ENCODE assay signal across 1 cellular context in the genomic region with DNA sequence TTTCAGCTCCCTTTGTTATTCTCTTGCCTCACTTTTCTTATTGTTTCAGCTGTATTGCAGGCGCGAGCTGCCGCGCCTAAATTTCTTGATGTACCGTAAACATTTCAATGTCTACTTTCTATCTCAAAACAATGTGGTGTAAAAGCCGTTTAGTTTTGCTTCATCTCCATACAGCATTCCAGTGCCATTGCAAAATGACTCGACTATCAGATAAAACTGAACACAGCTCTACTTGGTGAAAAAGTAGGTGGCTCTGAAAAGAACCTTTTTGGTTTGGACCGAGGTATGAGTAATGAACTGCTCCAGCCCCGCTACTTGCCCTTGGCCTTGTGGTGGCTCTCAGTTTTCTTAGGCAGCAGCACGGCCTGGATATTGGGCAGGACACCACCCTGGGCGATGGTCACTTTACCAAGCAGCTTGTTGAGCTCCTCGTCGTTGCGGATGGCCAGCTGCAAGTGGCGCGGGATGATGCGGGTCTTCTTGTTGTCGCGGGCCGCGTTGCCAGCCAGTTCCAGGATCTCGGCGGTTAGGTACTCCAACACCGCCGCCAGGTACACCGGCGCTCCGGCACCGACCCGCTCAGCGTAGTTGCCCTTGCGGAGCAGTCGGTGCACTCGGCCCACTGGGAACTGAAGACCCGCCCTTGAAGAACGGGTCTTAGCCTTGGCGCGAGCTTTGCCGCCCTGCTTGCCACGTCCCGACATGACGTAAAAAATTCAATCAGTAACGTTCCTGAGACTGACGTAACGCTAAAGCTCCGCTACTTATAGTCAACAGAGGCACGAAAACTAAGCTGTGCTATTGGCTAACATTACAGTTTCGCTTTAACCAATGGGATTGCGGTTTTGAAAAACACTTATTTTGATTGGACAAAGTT.
A peak's percentile ranks its signal among the peaks of the same experiment; 100 is the strongest.
TF ChIP-seq lines count a peak whose summit lies in the region.

No MANE protein-coding gene starts in this region.

TF ChIP-seq in K562, 482 proteins besides CTCF, POLR2A, EP300 and RAD21 (continued from another document and continues in another):
- TF ChIP-seq PHF8 (IDR thresholded peaks at IDR 0.05; ENCODE audit: borderline replicate concordance, low read length) (peak; percentile 63; the same call in 1 of the 2 replicates), IFI16 (CRISPR knock-in tag; IDR thresholded peaks at IDR 0.05) (0 out of 2 replicates have a peak, but pooled peaks have one; percentile 5), ZNF124 (CRISPR knock-in tag; IDR thresholded peaks at IDR 0.05) (no peak), CC2D1A (IDR thresholded peaks at IDR 0.05) (peak; percentile 95), U2AF2 (optimal IDR thresholded peaks at IDR 0.05; ENCODE audit: low read depth, low read length) (no peak), CHCHD3 (CRISPR knock-in tag; IDR thresholded peaks at IDR 0.05) (no peak), SETDB1 (IDR thresholded peaks at IDR 0.05; ENCODE audit: low read length) (no peak), PRMT5 (CRISPR knock-in tag; IDR thresholded peaks at IDR 0.05) (no peak), SNRNP70 (optimal IDR thresholded peaks at IDR 0.05; ENCODE audit: low read depth, low read length) (peak; percentile 76), ZEB2 (IDR thresholded peaks at IDR 0.05) (no peak; the same call in 1 of the 2 replicates), ADNP (tag; IDR thresholded peaks at IDR 0.05) (no peak), SMAD2 (IDR thresholded peaks at IDR 0.05; ENCODE audit: low read depth, low read length) (no peak), TCF7 (IDR thresholded peaks at IDR 0.05; ENCODE audit: borderline replicate concordance) (no peak), ZNF785 (CRISPR knock-in tag; IDR thresholded peaks at IDR 0.05) (no peak), GABPA (tag; conservative IDR thresholded peaks at IDR 0.05; ENCODE audit: low read depth) (peak; percentile 49), KLF13 (tag; IDR thresholded peaks at IDR 0.05; ENCODE audit: borderline replicate concordance, low read depth) (no peak; the same call in 1 of the 2 replicates), TAL1 (IDR thresholded peaks at IDR 0.05) (no peak), ARHGAP35 (IDR thresholded peaks at IDR 0.05; ENCODE audit: partially characterized antibody) (no peak), ZFP1 (CRISPR knock-in tag; IDR thresholded peaks at IDR 0.05) (peak; percentile 76; the same call in 1 of the 2 replicates), MYBL2 (IDR thresholded peaks at IDR 0.05; ENCODE audit: low read depth) (peak; percentile 96), MYBL2 (CRISPR knock-in tag; IDR thresholded peaks at IDR 0.05; ENCODE audit: borderline replicate concordance) (no peak), PHB2 (IDR thresholded peaks at IDR 0.05; ENCODE audit: low read depth) (no peak), TSC22D4 (tag; IDR thresholded peaks at IDR 0.05) (no peak), TFAM (CRISPR knock-in tag; conservative IDR thresholded peaks at IDR 0.05) (no peak), PTRF (tag; IDR thresholded peaks at IDR 0.05) (no peak), FOXJ2 (tag; IDR thresholded peaks at IDR 0.05) (peak; percentile 81; the same call in 1 of the 2 replicates), JUN (IDR thresholded peaks at IDR 0.05; ENCODE audit: borderline replicate concordance, low read depth, low read length) (peak; percentile 74; the same call in 1 of the 2 replicates), JUN (CRISPR knock-in tag; IDR thresholded peaks at IDR 0.05; ENCODE audit: borderline replicate concordance) (peak; percentile 90), PHF20 (IDR thresholded peaks at IDR 0.05; ENCODE audit: partially characterized antibody) (no peak), FIP1L1 (IDR thresholded peaks at IDR 0.05; ENCODE audit: low read depth, low read length, poor library complexity, severe bottlenecking) (peak; percentile 69), STAG1 (CRISPR knock-in tag; IDR thresholded peaks at IDR 0.05; ENCODE audit: borderline replicate concordance) (no peak), U2AF1 (optimal IDR thresholded peaks at IDR 0.05; ENCODE audit: low read depth, low read length) (peak; percentile 20), TGIF2 (CRISPR knock-in tag; IDR thresholded peaks at IDR 0.05) (no peak), RBM22 (IDR thresholded peaks at IDR 0.05; ENCODE audit: low read depth, low read length, poor library complexity, severe bottlenecking) (peak; percentile 93)
- TF ChIP-seq, protein P1, sequence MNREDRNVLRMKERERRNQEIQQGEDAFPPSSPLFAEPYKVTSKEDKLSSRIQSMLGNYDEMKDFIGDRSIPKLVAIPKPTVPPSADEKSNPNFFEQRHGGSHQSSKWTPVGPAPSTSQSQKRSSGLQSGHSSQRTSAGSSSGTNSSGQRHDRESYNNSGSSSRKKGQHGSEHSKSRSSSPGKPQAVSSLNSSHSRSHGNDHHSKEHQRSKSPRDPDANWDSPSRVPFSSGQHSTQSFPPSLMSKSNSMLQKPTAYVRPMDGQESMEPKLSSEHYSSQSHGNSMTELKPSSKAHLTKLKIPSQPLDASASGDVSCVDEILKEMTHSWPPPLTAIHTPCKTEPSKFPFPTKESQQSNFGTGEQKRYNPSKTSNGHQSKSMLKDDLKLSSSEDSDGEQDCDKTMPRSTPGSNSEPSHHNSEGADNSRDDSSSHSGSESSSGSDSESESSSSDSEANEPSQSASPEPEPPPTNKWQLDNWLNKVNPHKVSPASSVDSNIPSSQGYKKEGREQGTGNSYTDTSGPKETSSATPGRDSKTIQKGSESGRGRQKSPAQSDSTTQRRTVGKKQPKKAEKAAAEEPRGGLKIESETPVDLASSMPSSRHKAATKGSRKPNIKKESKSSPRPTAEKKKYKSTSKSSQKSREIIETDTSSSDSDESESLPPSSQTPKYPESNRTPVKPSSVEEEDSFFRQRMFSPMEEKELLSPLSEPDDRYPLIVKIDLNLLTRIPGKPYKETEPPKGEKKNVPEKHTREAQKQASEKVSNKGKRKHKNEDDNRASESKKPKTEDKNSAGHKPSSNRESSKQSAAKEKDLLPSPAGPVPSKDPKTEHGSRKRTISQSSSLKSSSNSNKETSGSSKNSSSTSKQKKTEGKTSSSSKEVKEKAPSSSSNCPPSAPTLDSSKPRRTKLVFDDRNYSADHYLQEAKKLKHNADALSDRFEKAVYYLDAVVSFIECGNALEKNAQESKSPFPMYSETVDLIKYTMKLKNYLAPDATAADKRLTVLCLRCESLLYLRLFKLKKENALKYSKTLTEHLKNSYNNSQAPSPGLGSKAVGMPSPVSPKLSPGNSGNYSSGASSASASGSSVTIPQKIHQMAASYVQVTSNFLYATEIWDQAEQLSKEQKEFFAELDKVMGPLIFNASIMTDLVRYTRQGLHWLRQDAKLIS (CRISPR knock-in tag; IDR thresholded peaks at IDR 0.05) = peak; percentile 89
- TF ChIP-seq, protein P2, sequence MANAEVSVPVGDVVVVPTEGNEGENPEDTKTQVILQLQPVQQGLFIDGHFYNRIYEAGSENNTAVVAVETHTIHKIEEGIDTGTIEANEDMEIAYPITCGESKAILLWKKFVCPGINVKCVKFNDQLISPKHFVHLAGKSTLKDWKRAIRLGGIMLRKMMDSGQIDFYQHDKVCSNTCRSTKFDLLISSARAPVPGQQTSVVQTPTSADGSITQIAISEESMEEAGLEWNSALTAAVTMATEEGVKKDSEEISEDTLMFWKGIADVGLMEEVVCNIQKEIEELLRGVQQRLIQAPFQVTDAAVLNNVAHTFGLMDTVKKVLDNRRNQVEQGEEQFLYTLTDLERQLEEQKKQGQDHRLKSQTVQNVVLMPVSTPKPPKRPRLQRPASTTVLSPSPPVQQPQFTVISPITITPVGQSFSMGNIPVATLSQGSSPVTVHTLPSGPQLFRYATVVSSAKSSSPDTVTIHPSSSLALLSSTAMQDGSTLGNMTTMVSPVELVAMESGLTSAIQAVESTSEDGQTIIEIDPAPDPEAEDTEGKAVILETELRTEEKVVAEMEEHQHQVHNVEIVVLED (CRISPR knock-in tag; IDR thresholded peaks at IDR 0.05) = peak; percentile 65
- TF ChIP-seq, protein P3, sequence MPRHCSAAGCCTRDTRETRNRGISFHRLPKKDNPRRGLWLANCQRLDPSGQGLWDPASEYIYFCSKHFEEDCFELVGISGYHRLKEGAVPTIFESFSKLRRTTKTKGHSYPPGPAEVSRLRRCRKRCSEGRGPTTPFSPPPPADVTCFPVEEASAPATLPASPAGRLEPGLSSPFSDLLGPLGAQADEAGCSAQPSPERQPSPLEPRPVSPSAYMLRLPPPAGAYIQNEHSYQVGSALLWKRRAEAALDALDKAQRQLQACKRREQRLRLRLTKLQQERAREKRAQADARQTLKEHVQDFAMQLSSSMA (CRISPR knock-in tag; IDR thresholded peaks at IDR 0.05) = no peak
- TF ChIP-seq, protein P4, sequence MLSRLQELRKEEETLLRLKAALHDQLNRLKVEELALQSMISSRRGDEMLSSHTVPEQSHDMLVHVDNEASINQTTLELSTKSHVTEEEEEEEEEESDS (CRISPR knock-in tag; IDR thresholded peaks at IDR 0.05) = no peak
- TF ChIP-seq, protein P5, sequence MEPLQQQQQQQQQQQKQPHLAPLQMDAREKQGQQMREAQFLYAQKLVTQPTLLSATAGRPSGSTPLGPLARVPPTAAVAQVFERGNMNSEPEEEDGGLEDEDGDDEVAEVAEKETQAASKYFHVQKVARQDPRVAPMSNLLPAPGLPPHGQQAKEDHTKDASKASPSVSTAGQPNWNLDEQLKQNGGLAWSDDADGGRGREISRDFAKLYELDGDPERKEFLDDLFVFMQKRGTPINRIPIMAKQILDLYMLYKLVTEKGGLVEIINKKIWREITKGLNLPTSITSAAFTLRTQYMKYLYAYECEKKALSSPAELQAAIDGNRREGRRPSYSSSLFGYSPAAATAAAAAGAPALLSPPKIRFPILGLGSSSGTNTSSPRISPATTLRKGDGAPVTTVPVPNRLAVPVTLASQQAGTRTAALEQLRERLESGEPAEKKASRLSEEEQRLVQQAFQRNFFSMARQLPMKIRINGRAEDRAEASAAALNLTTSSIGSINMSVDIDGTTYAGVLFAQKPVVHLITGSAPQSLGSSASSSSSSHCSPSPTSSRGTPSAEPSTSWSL (CRISPR knock-in tag; IDR thresholded peaks at IDR 0.05; ENCODE audit: borderline replicate concordance) = peak; percentile 93; the same call in 1 of the 2 replicates
- TF ChIP-seq, protein P6, sequence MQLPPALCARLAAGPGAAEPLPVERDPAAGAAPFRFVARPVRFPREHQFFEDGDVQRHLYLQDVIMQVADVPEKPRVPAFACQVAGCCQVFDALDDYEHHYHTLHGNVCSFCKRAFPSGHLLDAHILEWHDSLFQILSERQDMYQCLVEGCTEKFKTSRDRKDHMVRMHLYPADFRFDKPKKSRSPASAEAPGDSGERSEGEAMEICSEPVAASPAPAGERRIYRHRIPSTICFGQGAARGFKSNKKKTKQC (CRISPR knock-in tag; IDR thresholded peaks at IDR 0.05) = no peak; the same call in none of the 2 replicates
- TF ChIP-seq, protein P7, sequence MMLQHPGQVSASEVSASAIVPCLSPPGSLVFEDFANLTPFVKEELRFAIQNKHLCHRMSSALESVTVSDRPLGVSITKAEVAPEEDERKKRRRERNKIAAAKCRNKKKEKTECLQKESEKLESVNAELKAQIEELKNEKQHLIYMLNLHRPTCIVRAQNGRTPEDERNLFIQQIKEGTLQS (IDR thresholded peaks at IDR 0.05) = peak; percentile 88
- TF ChIP-seq, protein P7 (CRISPR knock-in tag; conservative IDR thresholded peaks at IDR 0.05) = no peak; the same call in 1 of the 2 replicates
- TF ChIP-seq, protein P8, sequence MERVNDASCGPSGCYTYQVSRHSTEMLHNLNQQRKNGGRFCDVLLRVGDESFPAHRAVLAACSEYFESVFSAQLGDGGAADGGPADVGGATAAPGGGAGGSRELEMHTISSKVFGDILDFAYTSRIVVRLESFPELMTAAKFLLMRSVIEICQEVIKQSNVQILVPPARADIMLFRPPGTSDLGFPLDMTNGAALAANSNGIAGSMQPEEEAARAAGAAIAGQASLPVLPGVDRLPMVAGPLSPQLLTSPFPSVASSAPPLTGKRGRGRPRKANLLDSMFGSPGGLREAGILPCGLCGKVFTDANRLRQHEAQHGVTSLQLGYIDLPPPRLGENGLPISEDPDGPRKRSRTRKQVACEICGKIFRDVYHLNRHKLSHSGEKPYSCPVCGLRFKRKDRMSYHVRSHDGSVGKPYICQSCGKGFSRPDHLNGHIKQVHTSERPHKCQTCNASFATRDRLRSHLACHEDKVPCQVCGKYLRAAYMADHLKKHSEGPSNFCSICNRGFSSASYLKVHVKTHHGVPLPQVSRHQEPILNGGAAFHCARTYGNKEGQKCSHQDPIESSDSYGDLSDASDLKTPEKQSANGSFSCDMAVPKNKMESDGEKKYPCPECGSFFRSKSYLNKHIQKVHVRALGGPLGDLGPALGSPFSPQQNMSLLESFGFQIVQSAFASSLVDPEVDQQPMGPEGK (CRISPR knock-in tag; IDR thresholded peaks at IDR 0.05; ENCODE audit: borderline replicate concordance) = no peak
- TF ChIP-seq, protein P9, sequence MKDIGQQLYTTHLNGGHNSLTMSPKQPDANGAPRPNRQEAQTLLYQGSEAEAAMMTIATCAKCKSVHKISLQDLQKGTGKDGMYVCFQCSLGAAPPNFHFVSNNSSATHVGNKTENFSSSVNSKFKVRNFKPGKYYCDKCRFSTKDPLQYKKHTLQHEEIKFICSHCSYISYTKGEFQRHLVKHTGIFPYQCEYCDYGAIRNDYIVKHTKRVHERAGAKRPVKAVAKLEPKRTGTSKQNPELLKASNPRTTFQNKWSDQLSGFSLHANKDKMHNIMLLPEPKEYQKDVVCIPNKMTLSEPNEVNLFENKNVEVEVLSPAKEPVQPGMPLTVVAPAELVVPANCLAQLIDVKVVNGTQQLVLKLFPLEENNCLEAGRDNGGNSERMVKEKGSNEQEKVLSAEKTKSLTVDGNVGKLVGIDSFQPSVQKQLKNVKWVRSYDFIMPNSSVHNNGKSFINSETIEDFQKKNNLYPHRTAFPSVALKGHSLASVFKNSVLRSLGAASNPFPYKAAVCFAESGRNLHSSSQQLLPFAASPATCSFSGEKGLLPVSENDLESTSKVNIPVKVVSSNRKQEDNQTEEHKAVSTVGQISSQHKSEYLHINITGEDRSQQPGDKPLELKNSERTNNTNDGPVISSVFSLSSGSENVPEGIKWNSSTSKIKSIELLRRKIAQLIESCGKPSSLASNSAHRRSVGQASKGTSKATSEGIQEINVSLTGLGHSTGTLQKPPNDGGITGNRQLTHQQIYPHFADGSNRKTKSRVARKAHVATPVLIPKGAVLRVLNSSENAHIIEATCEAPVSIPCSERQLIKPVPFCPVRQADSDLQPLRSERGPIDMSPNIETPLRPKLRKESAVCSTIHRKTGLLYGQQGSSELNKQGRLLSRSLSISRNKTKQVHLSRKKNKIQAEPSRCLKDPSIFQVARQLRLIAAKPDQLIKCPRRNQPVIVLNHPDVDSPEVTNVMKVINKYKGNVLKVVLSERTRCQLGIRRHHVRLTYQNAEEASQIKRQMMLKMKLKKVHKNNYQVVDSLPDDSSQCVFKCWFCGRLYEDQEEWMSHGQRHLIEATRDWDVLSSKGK (CRISPR knock-in tag; IDR thresholded peaks at IDR 0.05) = no peak
- TF ChIP-seq, protein P10, sequence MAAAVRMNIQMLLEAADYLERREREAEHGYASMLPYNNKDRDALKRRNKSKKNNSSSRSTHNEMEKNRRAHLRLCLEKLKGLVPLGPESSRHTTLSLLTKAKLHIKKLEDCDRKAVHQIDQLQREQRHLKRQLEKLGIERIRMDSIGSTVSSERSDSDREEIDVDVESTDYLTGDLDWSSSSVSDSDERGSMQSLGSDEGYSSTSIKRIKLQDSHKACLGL (CRISPR knock-in tag; IDR thresholded peaks at IDR 0.05; ENCODE audit: borderline replicate concordance, poor library complexity, severe bottlenecking) = no peak
- TF ChIP-seq, protein P11, sequence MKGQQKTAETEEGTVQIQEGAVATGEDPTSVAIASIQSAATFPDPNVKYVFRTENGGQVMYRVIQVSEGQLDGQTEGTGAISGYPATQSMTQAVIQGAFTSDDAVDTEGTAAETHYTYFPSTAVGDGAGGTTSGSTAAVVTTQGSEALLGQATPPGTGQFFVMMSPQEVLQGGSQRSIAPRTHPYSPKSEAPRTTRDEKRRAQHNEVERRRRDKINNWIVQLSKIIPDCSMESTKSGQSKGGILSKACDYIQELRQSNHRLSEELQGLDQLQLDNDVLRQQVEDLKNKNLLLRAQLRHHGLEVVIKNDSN (CRISPR knock-in tag; IDR thresholded peaks at IDR 0.05) = no peak
